In the genomic region with DNA sequence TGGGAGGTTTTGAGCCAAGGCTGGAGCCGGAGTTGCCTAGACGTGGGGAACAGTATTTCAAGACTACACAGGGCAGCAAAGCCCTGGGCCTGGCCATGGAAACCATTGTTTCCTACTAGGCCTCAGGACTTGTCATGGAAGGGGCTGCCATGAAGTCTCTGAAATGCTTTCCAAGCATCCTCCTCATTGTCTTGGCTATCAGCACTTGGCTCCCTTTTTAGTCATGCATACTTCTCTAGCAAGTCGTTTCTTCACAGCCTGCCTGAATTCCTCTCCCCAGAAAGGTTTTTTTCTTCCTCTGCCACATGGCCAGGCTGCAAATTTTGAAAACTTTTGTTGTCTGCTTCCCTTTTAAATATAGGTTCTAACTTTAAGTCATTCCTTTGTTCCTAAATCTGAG, we compare ENCODE assay signal across 19 cellular contexts.
"Had no signal": no experiment of that assay in that cellular context is flagged by ENCODE, and none has a peak within 500 bp of the region (broad histone marks: within the 10 kb centered on the region; RNA-seq: fewer than 3 reads in every experiment).

No MANE protein-coding gene starts in this region.

- H3K27ac Mint-ChIP-seq: immature natural killer cell; memory B cell; natural killer cell treated with Interleukin-12 subunit alpha and Interleukin-12 subunit beta and Interleukin-15 and Interleukin-18, amount 100 ng/mL, for 72 hours had no signal

- H3K27me3 Mint-ChIP-seq: memory B cell; natural killer cell treated with Interleukin-12 subunit alpha and Interleukin-12 subunit beta and Interleukin-15 and Interleukin-18, amount 100 ng/mL, for 72 hours had no signal

- ATAC-seq: heart left ventricle; left lung; lower lobe of right lung; natural killer cell treated with Interleukin-12 subunit alpha and Interleukin-12 subunit beta and Interleukin-15 and Interleukin-18, amount 100 ng/mL, for 72 hours had no signal

- H3K36me3 ChIP-seq: heart left ventricle, left lung, lower lobe of right lung, neutrophil, sigmoid colon, stomach, thoracic aorta, transverse colon had no signal

- H3K4me3 Mint-ChIP-seq: immature natural killer cell; memory B cell; natural killer cell treated with Interleukin-12 subunit alpha and Interleukin-12 subunit beta and Interleukin-15 and Interleukin-18, amount 100 ng/mL, for 72 hours had no signal

- DNase-seq: effector CD4-positive, alpha-beta T cell; heart left ventricle; hypothalamus; immature natural killer cell; left lung; lower lobe of right lung; midbrain; sigmoid colon; stimulated activated CD4-positive, alpha-beta T cell treated with anti-CD3 and anti-CD28 coated beads, Interleukin-12 subunit alpha, Interleukin-12 subunit beta, amount 100 ng/mL, for 4 hours; stimulated activated naive CD4-positive, alpha-beta T cell; stomach; substantia nigra; transverse colon had no signal

- H3K9me3 ChIP-seq: lower lobe of right lung, neutrophil, sigmoid colon, thoracic aorta, transverse colon had no signal

- H3K27me3 ChIP-seq: heart left ventricle, left lung, neutrophil, sigmoid colon, stomach, transverse colon had no signal

- H3K4me3 ChIP-seq: coronary artery, heart left ventricle, left lung, lower lobe of right lung, sigmoid colon, skin epidermis, stomach, thoracic aorta, transverse colon had no signal

- H3K36me3 Mint-ChIP-seq: immature natural killer cell, memory B cell had no signal

- H3K4me1 Mint-ChIP-seq: immature natural killer cell, memory B cell had no signal

- H3K27ac ChIP-seq: coronary artery, heart left ventricle, left lung, lower lobe of right lung, neutrophil, sigmoid colon, skin epidermis, stomach, thoracic aorta, transverse colon had no signal

- H3K4me1 ChIP-seq: heart left ventricle, left lung, lower lobe of right lung, sigmoid colon, transverse colon had no signal
